22 cellular contexts compared by ENCODE assay signal in genomic region chr4:148857234-148857972, GRCh38.
DNase-seq lines count a peak whose midpoint lies in the region; ATAC-seq, FAIRE-seq and TF ChIP-seq lines count a peak whose summit lies in the region.
"Had no signal": no experiment of that assay in that cellular context is flagged by ENCODE, and none has a peak within 500 bp of the region (broad histone marks: within the 10 kb centered on the region; RNA-seq: fewer than 3 reads in every experiment).

No MANE protein-coding gene starts in this region.

- no peaks in the 10 kb centered on the region for H3K9me3 ChIP-seq in astrocyte (ENCODE audit: insufficient read depth, low read depth, low read length)
- no peaks in the 10 kb centered on the region for H3K9me3 ChIP-seq in muscle layer of colon (ENCODE audit: low read length)
- H3K9me3 ChIP-seq: HAP-1 had no signal

- H3K27me3 ChIP-seq in astrocyte (ENCODE audit: insufficient read depth, low read length) (no peaks in the 10 kb centered on the region), muscle layer of colon (ENCODE audit: control insufficient read depth in 1 of 2, insufficient read depth in 2 of 2, low read length in 2 of 2) (no peaks in the 10 kb centered on the region), mesendoderm (ENCODE audit: insufficient read depth, low read length, poor library complexity) (no peaks in the 10 kb centered on the region)

- no peak overlapping the region for H2BK15ac ChIP-seq in mesendoderm (replicated peaks; ENCODE audit: low read depth)

- no peaks in the 10 kb centered on the region for H3K36me3 Mint-ChIP-seq in astrocyte (ENCODE audit: low read depth, unreplicated experiment)
- H3K36me3 Mint-ChIP-seq: CD8-positive, alpha-beta memory T cell; natural killer cell had no signal

- no peak overlapping the region for H2AK5ac ChIP-seq in mesendoderm (ENCODE audit: low read length)

- H3K18ac ChIP-seq in mesendoderm (ENCODE audit: low read length) = no peak overlapping the region

- H4K8ac ChIP-seq in mesendoderm (ENCODE audit: low read depth, low read length) = no peak overlapping the region

- no peak overlapping the region for H4K5ac ChIP-seq in mesendoderm (ENCODE audit: low read length)

- H3K4me1 Mint-ChIP-seq in astrocyte (ENCODE audit: low read depth, unreplicated experiment) = peaks cover 11% of the 10 kb centered on the region
- H3K4me1 Mint-ChIP-seq: CD8-positive, alpha-beta memory T cell; memory B cell; natural killer cell had no signal

- H3K9me3 Mint-ChIP-seq in astrocyte (ENCODE audit: unreplicated experiment) = peaks cover 5% of the 10 kb centered on the region
- H3K9me3 Mint-ChIP-seq: memory B cell had no signal

- DNase-seq in astrocyte (ENCODE audit: low read depth) (peak; percentile 55), fibroblast of mammary gland (ENCODE audit: low read depth) (peak; percentile 26), mesendoderm (no peak), NK-92 (lab: John Stamatoyannopoulos, UW; ENCODE audit: unreplicated experiment) (no peak)
- DNase-seq: activated CD4-positive, alpha-beta T cell treated with anti-CD3 and anti-CD28 coated beads, Interleukin-2, amount 50 U/mL, for 4 hours; activated CD8-positive, alpha-beta memory T cell treated with anti-CD3 and anti-CD28 coated beads, Interleukin-2, amount 50 U/mL, for 48 hours; activated effector memory CD4-positive, alpha-beta T cell treated with Interleukin-2 at 50 U/mL for 16 hours; AML-193; CD8-positive, alpha-beta memory T cell; GDM1; hippocampal formation; KBM-7; natural killer cell; NCI-H2171 treated with DMSO at 0.1 percent for 48 hours had no signal

- H2AFZ ChIP-seq in astrocyte (ENCODE audit: low read depth, low read length) = no peak overlapping the region
- H2AFZ ChIP-seq: parathyroid adenoma had no signal

- H3K23ac ChIP-seq in mesendoderm (ENCODE audit: low read length) = no peak overlapping the region

- H3K36me3 ChIP-seq in astrocyte (ENCODE audit: insufficient read depth, low read length) (no peaks in the 10 kb centered on the region), muscle layer of colon (ENCODE audit: insufficient read depth, low read length) (no peaks in the 10 kb centered on the region), mesendoderm (ENCODE audit: control insufficient read depth, insufficient read depth, low read length) (no peaks in the 10 kb centered on the region)
- H3K36me3 ChIP-seq: HAP-1 had no signal

- H3K79me2 ChIP-seq in astrocyte (ENCODE audit: insufficient read depth, low read length) = no peaks in the 10 kb centered on the region
- H3K79me2 ChIP-seq in mesendoderm (ENCODE audit: control insufficient read depth, insufficient read depth, low read length) = no peaks in the 10 kb centered on the region
- H3K79me2 ChIP-seq: parathyroid adenoma had no signal

- no peak for ATAC-seq in GM18858 (IDR thresholded peaks at IDR 0.05; ENCODE audit: unreplicated experiment)
- no peak for ATAC-seq in HG03571 (IDR thresholded peaks at IDR 0.05; ENCODE audit: unreplicated experiment)
- ATAC-seq: natural killer cell, SK-N-SH treated with all-trans-retinoic acid at 6 μM for 48 hours had no signal

- H3K4me3 Mint-ChIP-seq in astrocyte (ENCODE audit: unreplicated experiment) = no peak overlapping the region
- H3K4me3 Mint-ChIP-seq: CD8-positive, alpha-beta memory T cell; memory B cell; natural killer cell had no signal

- H3K4me1 ChIP-seq in astrocyte (ENCODE audit: insufficient read depth, low read length) = no peaks in the 10 kb centered on the region
- peaks cover 15% of the 10 kb centered on the region for H3K4me1 ChIP-seq in muscle layer of colon (ENCODE audit: insufficient read depth, low read length)
- H3K4me1 ChIP-seq in mesendoderm (ENCODE audit: control insufficient read depth, low read depth, low read length) = no peaks in the 10 kb centered on the region
- H3K4me1 ChIP-seq: HAP-1, parathyroid adenoma had no signal

- no peak overlapping the region for H3K4ac ChIP-seq in mesendoderm (ENCODE audit: low read depth, low read length)

- H3K27ac Mint-ChIP-seq in astrocyte (ENCODE audit: unreplicated experiment) = peak overlapping the region; percentile 23
- H3K27ac Mint-ChIP-seq: CD8-positive, alpha-beta memory T cell; memory B cell; natural killer cell had no signal

- no peak overlapping the region for H2BK120ac ChIP-seq in mesendoderm (ENCODE audit: low read depth, low read length)

- H3K4me2 ChIP-seq in astrocyte (ENCODE audit: low read length) (no peak overlapping the region), mesendoderm (ENCODE audit: low read length) (no peak overlapping the region)

- H3K4me3 ChIP-seq in astrocyte (ENCODE audit: insufficient read depth, low read depth, low read length) = no peak overlapping the region
- H3K4me3 ChIP-seq in fibroblast of mammary gland (ENCODE audit: control insufficient read depth, low read depth, low read length) = no peak overlapping the region
- no peak overlapping the region for H3K4me3 ChIP-seq in muscle layer of colon (ENCODE audit: low read depth in 1 of 2, low read length in 2 of 2)
- H3K4me3 ChIP-seq in mesendoderm (ENCODE audit: low read length) = no peak overlapping the region
- H3K4me3 ChIP-seq: HAP-1 had no signal

- no peak overlapping the region for H3K27ac ChIP-seq in astrocyte (ENCODE audit: low read depth, low read length)
- peak overlapping the region; percentile 54 for H3K27ac ChIP-seq in muscle layer of colon (ENCODE audit: low read depth, low read length)
- H3K27ac ChIP-seq in mesendoderm (ENCODE audit: low read depth, low read length) = no peak overlapping the region
- H3K27ac ChIP-seq: parathyroid adenoma had no signal

- no peaks in the 10 kb centered on the region for H3K27me3 Mint-ChIP-seq in astrocyte (ENCODE audit: low read depth, unreplicated experiment)
- H3K27me3 Mint-ChIP-seq: memory B cell had no signal

- H3K9ac ChIP-seq in astrocyte (ENCODE audit: low read length) = no peak overlapping the region
- H3K9ac ChIP-seq in muscle layer of colon (ENCODE audit: low read length) = no peak overlapping the region
- no peak overlapping the region for H3K9ac ChIP-seq in mesendoderm (ENCODE audit: low read length)
- H3K9ac ChIP-seq: parathyroid adenoma had no signal

- no peak overlapping the region for H3K56ac ChIP-seq in mesendoderm (ENCODE audit: low read length)

- TF ChIP-seq CTCF in astrocyte (IDR thresholded peaks at IDR 0.05; ENCODE audit: insufficient read depth, low read depth, low read length) (no peak), fibroblast of mammary gland (conservative IDR thresholded peaks at IDR 0.05; ENCODE audit: control insufficient read depth, insufficient read depth, low read depth, low read length) (no peak)

- no peak for FAIRE-seq in astrocyte (lab: Jason Lieb, UNC)
- FAIRE-seq: islet of Langerhans had no signal

- no CpG with 5 or more reads among the region's 4 CpGs for WGBS in mesendoderm (ENCODE audit: extremely low coverage, insufficient coverage, low lambda C conversion rate)

- H2BK5ac ChIP-seq in mesendoderm (ENCODE audit: low read length) = no peak overlapping the region

- H4K20me1 ChIP-seq in astrocyte (ENCODE audit: insufficient read depth, low read length) = no peaks in the 10 kb centered on the region

- no peaks in the 10 kb centered on the region for H3K79me1 ChIP-seq in mesendoderm (ENCODE audit: low read length)

Comparison
In these comparisons a context has a peak if more than half of its experiments do, and no peak if none do; other contexts are left out.
1. DNase-seq: peak in astrocyte (single experiment) and fibroblast of mammary gland (single experiment); none in mesendoderm (single experiment) and NK-92 (single experiment).